1 cellular context compared by ENCODE assay signal in the genomic region with DNA sequence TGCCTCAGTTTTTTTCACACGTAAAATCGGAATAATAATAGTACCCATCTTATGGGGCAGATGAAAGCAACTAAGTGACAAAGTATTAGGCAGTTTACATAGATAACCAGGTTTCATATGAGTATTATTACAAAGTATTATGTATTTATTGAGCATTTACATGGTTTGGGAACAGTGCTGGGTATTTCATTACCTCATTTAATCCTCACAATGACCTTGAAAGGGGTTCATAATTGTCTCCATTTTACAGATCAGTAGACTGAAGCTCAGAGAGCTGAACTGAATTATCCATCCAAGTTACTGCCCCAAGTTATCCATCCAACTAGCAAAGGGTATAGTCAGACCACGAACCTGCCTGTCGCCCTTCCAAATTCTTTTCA.
TF ChIP-seq lines count a peak whose summit lies in the region.

No MANE protein-coding gene starts in this region.

TF ChIP-seq in endothelial cell of umbilical vein, 7 proteins besides CTCF, POLR2A, EP300 and RAD21:
- no peak for TF ChIP-seq JUN (IDR thresholded peaks at IDR 0.05; ENCODE audit: borderline replicate concordance, insufficient read depth, insufficient read length, low read depth)
- TF ChIP-seq FOS (IDR thresholded peaks at IDR 0.05; ENCODE audit: borderline replicate concordance, insufficient read depth, low read length), result no peak
- TF ChIP-seq, protein P1, sequence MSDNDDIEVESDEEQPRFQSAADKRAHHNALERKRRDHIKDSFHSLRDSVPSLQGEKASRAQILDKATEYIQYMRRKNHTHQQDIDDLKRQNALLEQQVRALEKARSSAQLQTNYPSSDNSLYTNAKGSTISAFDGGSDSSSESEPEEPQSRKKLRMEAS (IDR thresholded peaks at IDR 0.05; ENCODE audit: insufficient read depth, insufficient read length), result no peak
- TF ChIP-seq EZH2 (IDR thresholded peaks at IDR 0.05; ENCODE audit: borderline replicate concordance, low read depth, low read length, severe bottlenecking), result no peak
- no peak for TF ChIP-seq MYC (IDR thresholded peaks at IDR 0.05; ENCODE audit: low read depth, low read length)
- TF ChIP-seq GATA2 (IDR thresholded peaks at IDR 0.05; ENCODE audit: insufficient read depth, insufficient read length, low read depth, low read length), result no peak
- no peak for TF ChIP-seq POLR2AphosphoS5 (IDR thresholded peaks at IDR 0.05; ENCODE audit: insufficient read depth, low read depth, low read length)
